In genomic region chr7:31122649-31123058, GRCh38 we compare ENCODE assay signal across 8 cellular contexts.
DNase-seq lines count a peak whose midpoint lies in the region; ATAC-seq, FAIRE-seq and TF ChIP-seq lines count a peak whose summit lies in the region.

No MANE protein-coding gene starts in this region.

- DNase-seq in NCI-H345 (lab: John Stamatoyannopoulos, UW) (peak; percentile 77), fibroblast of peridontal ligament (ENCODE audit: extremely low read depth) (peak; percentile 94), vagina (ENCODE audit: extremely low spot score in 2 of 2) (peak; percentile 88 to 93), posterior vena cava (ENCODE audit: low spot score) (no peak)
- peak; percentile 42 to 52 for DNase-seq in activated CD4-positive, alpha-beta T cell treated with anti-CD3 and anti-CD28 coated beads, Interleukin-2, amount 50 U/mL, for 48 hours

- no peak overlapping the region for H3K4me3 ChIP-seq in vagina

- TF ChIP-seq POLR2A in vagina (IDR thresholded peaks at IDR 0.05): no peak

- no peaks in the 10 kb centered on the region for H3K9me3 ChIP-seq in vagina

- H3K27me3 Mint-ChIP-seq in nephron (ENCODE audit: low read depth): peaks cover 39% of the 10 kb centered on the region

- H3K27me3 ChIP-seq in vagina: no peaks in the 10 kb centered on the region

- no peaks in the 10 kb centered on the region for H3K4me1 ChIP-seq in vagina

- H3K36me3 Mint-ChIP-seq in nephron (ENCODE audit: low read depth): no peaks in the 10 kb centered on the region

- no peak overlapping the region for H3K27ac ChIP-seq in vagina

- peak; percentile 66 for ATAC-seq in HG02798 (IDR thresholded peaks at IDR 0.05; ENCODE audit: poor library complexity, unreplicated experiment)

- peaks cover 6% of the 10 kb centered on the region for H3K4me1 Mint-ChIP-seq in nephron

- no peak overlapping the region for H3K27ac Mint-ChIP-seq in nephron

- TF ChIP-seq CTCF in nephron (IDR thresholded peaks at IDR 0.05; ENCODE audit: unreplicated experiment in 3 of 3) (peak; percentile 87 to 92 (median 87)), vagina (IDR thresholded peaks at IDR 0.05) (peak; percentile 41 to 85 (median 76))

- no peaks in the 10 kb centered on the region for H3K36me3 ChIP-seq in vagina

- H3K4me3 Mint-ChIP-seq in nephron: no peak overlapping the region

- intact Hi-C loops in vagina (cut with DNase I): loop anchor here (5.0 to 10.0 kb wide), 2 partner anchors 140 to 318 kb away; no protein-coding TSS in a partner anchor
- intact Hi-C loops in posterior vena cava (cut with DNase I): loop anchor here (5.0 to 10.0 kb wide), 3 partner anchors 135 to 318 kb away; no protein-coding TSS in a partner anchor

- FAIRE-seq in G401.6 (lab: Jason Lieb, UNC): peak; percentile 87

- H3K9me3 Mint-ChIP-seq in nephron: no peaks in the 10 kb centered on the region
